In genomic region chr20:36604952-36605308, GRCh38 we compare ENCODE assay signal across 8 cellular contexts. TPM values are rescaled to one million over a fixed set of nuclear protein-coding genes. Genes with fewer than 3 reads are reported as not detected.
DNase-seq lines count a peak whose midpoint lies in the region; ATAC-seq, FAIRE-seq and TF ChIP-seq lines count a peak whose summit lies in the region.

No MANE protein-coding gene starts in this region.

- H3K27ac ChIP-seq in PC-3 (ENCODE audit: low read length), result no peak overlapping the region
- H3K27ac ChIP-seq in kidney (ENCODE audit: low read depth in 2 of 2, low read length in 2 of 2), result peak overlapping the region; percentile 88 to 93

- POLR2A ChIA-PET in PC-3 (lab: Charles Lee; ENCODE audit: unreplicated experiment), result no interaction called here

- H3K4me1 ChIP-seq in PC-3 (ENCODE audit: insufficient read depth, low read length) (peaks cover 17% of the 10 kb centered on the region), adipocyte (ENCODE audit: control insufficient read depth, insufficient read depth, low read length) (peaks cover 14% of the 10 kb centered on the region), kidney (ENCODE audit: control insufficient read depth in 1 of 2, insufficient read depth in 1 of 2, low read depth in 1 of 2, low read length in 2 of 2) (peaks cover 16% of the 10 kb centered on the region in 2 donors)

- H3K4me2 ChIP-seq in PC-3 (ENCODE audit: low read length), result peak overlapping the region; percentile 81

- peaks cover 22% of the 10 kb centered on the region for H3K36me3 ChIP-seq in PC-3 (ENCODE audit: low read depth, low read length)
- peaks cover 23% of the 10 kb centered on the region for H3K36me3 ChIP-seq in adipocyte (ENCODE audit: control insufficient read depth, insufficient read depth, low read length, severe bottlenecking)
- H3K36me3 ChIP-seq in kidney (ENCODE audit: control insufficient read depth in 1 of 2, insufficient read depth in 2 of 2, low read length in 2 of 2), result peaks cover 4 to 7% of the 10 kb centered on the region in 2 donors

- H3K9me3 ChIP-seq in PC-3 (ENCODE audit: low read length) (no peaks in the 10 kb centered on the region), adipocyte (ENCODE audit: control insufficient read depth, low read length) (no peaks in the 10 kb centered on the region), kidney (ENCODE audit: control insufficient read depth in 1 of 2, low read length in 2 of 2) (no peaks in the 10 kb centered on the region)

- intact Hi-C loops in PC-3 (cut with micrococcal nuclease), result loop anchor here (10.0 kb wide), 1 partner anchor 260 kb away; a partner anchor contains a TSS
- intact Hi-C loops in kidney (cut with DNase I), result loop anchor here (10.0 kb wide), 1 partner anchor 50 kb away; no protein-coding TSS in a partner anchor

- H3K79me2 ChIP-seq in PC-3 (ENCODE audit: low read length), result peaks cover 39% of the 10 kb centered on the region

- H2AFZ ChIP-seq in PC-3 (ENCODE audit: low read length), result peak overlapping the region; percentile 84

- no peaks in the 10 kb centered on the region for H3F3A ChIP-seq in PC-3 (ENCODE audit: low read length, unreplicated experiment)

- H3K4me3 ChIP-seq in PC-3 (ENCODE audit: low read length) (peak overlapping the region; percentile 96), adipocyte (ENCODE audit: low read length) (peak overlapping the region; percentile 68), kidney (ENCODE audit: low read length in 2 of 2) (peak overlapping the region; percentile 45 to 87)

- peak; percentile 35 for DNase-seq in activated gamma-delta T cell treated with Interleukin-2 at 50 U/mL for 16 hours
- DNase-seq in activated gamma-delta T cell (lab: John Stamatoyannopoulos, UW), result no peak
- no peak for DNase-seq in PC-3
- DNase-seq in adipocyte (ENCODE audit: low read depth), result no peak
- peak; percentile 89 for DNase-seq in kidney
- peak; percentile 37 to 42 for DNase-seq in stimulated activated CD4-positive, alpha-beta T cell treated with anti-CD3 and anti-CD28 coated beads, Interleukin-4, amount 100 ng/mL, for 4 hours
- DNase-seq in OCI-M2 (lab: John Stamatoyannopoulos, UW; ENCODE audit: unreplicated experiment), result no peak

- peak overlapping the region; percentile 58 for H3K9ac ChIP-seq in PC-3 (ENCODE audit: low read length)
- H3K9ac ChIP-seq in adipocyte (ENCODE audit: low read length), result peak overlapping the region; percentile 79
- peak overlapping the region; percentile 89 to 93 for H3K9ac ChIP-seq in kidney (ENCODE audit: low read length in 2 of 2)

- TSS peak; percentile 95 for BruUV-seq in PC-3 (replicated peaks; lab: Mats Ljungman, UMichigan)

- H4K20me1 ChIP-seq in PC-3 (ENCODE audit: low read length), result peaks cover 13% of the 10 kb centered on the region

- ATAC-seq in HG02981 (IDR thresholded peaks at IDR 0.05; ENCODE audit: unreplicated experiment), result peak; percentile 30
- ATAC-seq in PC-3, result no peak

- H3K27me3 ChIP-seq in PC-3 (ENCODE audit: low read length) (no peaks in the 10 kb centered on the region), adipocyte (replicated peaks; ENCODE audit: control insufficient read depth, insufficient read depth, low read length) (no peaks in the 10 kb centered on the region)

- no peaks in the 10 kb centered on the region for H3K9me2 ChIP-seq in PC-3 (replicated peaks; ENCODE audit: low read length)

- TF ChIP-seq CTCF in PC-3 (conservative IDR thresholded peaks at IDR 0.05; ENCODE audit: low read depth, low read length) (no peak), kidney (IDR thresholded peaks at IDR 0.05; ENCODE audit: borderline replicate concordance, extremely low read depth, insufficient read depth) (no peak)

- no peak for FAIRE-seq in kidney (lab: Jason Lieb, UNC)

- CTCF ChIA-PET in PC-3 (lab: Charles Lee), result interaction anchor here (0.5 kb wide), 1 partner anchor 37 kb away, joined by 4 read pairs; no protein-coding TSS in a partner anchor

RNA-seq across cellular contexts. Expression of gene RAB5IF, which starts 0.6 kb away (rescaled TPM):
- total RNA-seq in PC-3 (2014; rRNA removed) (217 and 255 TPM in 2 replicates), kidney (71.0 TPM)
- polyA plus RNA-seq in kidney (ENCODE audit: insufficient read depth, low read depth, low replicate concordance), result 110 TPM

RNA-seq across cellular contexts. Expression of gene TGIF2, which starts 31.5 kb away (rescaled TPM):
- total RNA-seq in PC-3 (2014; rRNA removed) (15.2 and 15.7 TPM in 2 replicates), kidney (15.3 TPM)
- 11.0 TPM for polyA plus RNA-seq in kidney (ENCODE audit: insufficient read depth, low read depth, low replicate concordance)

RNA-seq across cellular contexts. Expression of gene SLA2, which starts 41.1 kb away (rescaled TPM):
- total RNA-seq in PC-3 (2014; rRNA removed) (0.23 and 0.51 TPM in 2 replicates), kidney (1.5 TPM)
- 0.24 TPM for polyA plus RNA-seq in kidney (ENCODE audit: insufficient read depth, low read depth, low replicate concordance)

Comparison
In these comparisons a context has a peak if more than half of its experiments do, and no peak if none do; other contexts are left out.
1. DNase-seq: peak in activated gamma-delta T cell treated with Interleukin-2 at 50 U/mL for 16 hours (single experiment), kidney (single experiment) and stimulated activated CD4-positive, alpha-beta T cell treated with anti-CD3 and anti-CD28 coated beads, Interleukin-4, amount 100 ng/mL, for 4 hours (2 of 2); none in activated gamma-delta T cell (single experiment), PC-3 (single experiment), adipocyte (single experiment) and OCI-M2 (single experiment).
2. Peak in every context shown above with its lines, with median percentiles within 50 percentile points of each other: H3K4me3 ChIP-seq and H3K9ac ChIP-seq.